ENCODE assay signal across 1 cellular context in genomic region chr16:81548901-81549546, GRCh38.
TF ChIP-seq lines count a peak whose summit lies in the region.

No MANE protein-coding gene starts in this region.

TF ChIP-seq in HepG2, 621 proteins besides CTCF, POLR2A, EP300 and RAD21 (continued from another document and continues in another):
- TF ChIP-seq ZBTB4 (CRISPR knock-in tag; IDR thresholded peaks at IDR 0.05; ENCODE audit: borderline replicate concordance) (peak; percentile 67; the same call in 1 of the 2 replicates), RAD51 (IDR thresholded peaks at IDR 0.05; ENCODE audit: borderline replicate concordance) (no peak), ZNF629 (CRISPR knock-in tag; conservative IDR thresholded peaks at IDR 0.05) (peak; percentile 82), ZNF549 (CRISPR knock-in tag; IDR thresholded peaks at IDR 0.05) (no peak), DMAP1 (CRISPR knock-in tag; IDR thresholded peaks at IDR 0.05) (peak; percentile 86; the same call in 1 of the 2 replicates), ZMYM2 (CRISPR knock-in tag; IDR thresholded peaks at IDR 0.05) (peak; percentile 48; the same call in 1 of the 2 replicates), MAZ (IDR thresholded peaks at IDR 0.05; ENCODE audit: borderline replicate concordance, low read depth, low read length) (peak; percentile 64; the same call in 1 of the 2 replicates), MAZ (CRISPR knock-in tag; IDR thresholded peaks at IDR 0.05; ENCODE audit: low read depth) (0 out of 2 replicates have a peak, but pooled peaks have one; percentile 31), PHF21A (CRISPR knock-in tag; IDR thresholded peaks at IDR 0.05) (peak; percentile 100), SMC3 (IDR thresholded peaks at IDR 0.05; ENCODE audit: low read length) (0 out of 2 replicates have a peak, but pooled peaks have one; percentile 22), ZNF484 (CRISPR knock-in tag; IDR thresholded peaks at IDR 0.05; ENCODE audit: borderline replicate concordance, low read depth) (no peak), ATF4 (CRISPR knock-in tag; IDR thresholded peaks at IDR 0.05) (peak in 1 of 2 experiments; percentile 86; a peak in 1 of 4 replicates), KIAA2018 (CRISPR knock-in tag; IDR thresholded peaks at IDR 0.05; ENCODE audit: borderline replicate concordance) (no peak), ZFX (CRISPR knock-in tag; IDR thresholded peaks at IDR 0.05; ENCODE audit: low read depth) (peak; percentile 60), RCOR2 (CRISPR knock-in tag; IDR thresholded peaks at IDR 0.05) (peak; percentile 47), POGZ (CRISPR knock-in tag; IDR thresholded peaks at IDR 0.05) (peak; percentile 69), ARNTL (CRISPR knock-in tag; IDR thresholded peaks at IDR 0.05) (peak; percentile 71; the same call in 1 of the 2 replicates), SAP130 (CRISPR knock-in tag; IDR thresholded peaks at IDR 0.05; ENCODE audit: low read depth) (peak; percentile 88; the same call in 1 of the 2 replicates), ZNF639 (CRISPR knock-in tag; conservative IDR thresholded peaks at IDR 0.05) (peak; percentile 36; the same call in 1 of the 2 replicates), SOX13 (IDR thresholded peaks at IDR 0.05) (no peak), SOX13 (CRISPR knock-in tag; conservative IDR thresholded peaks at IDR 0.05 in 1 of 2, IDR thresholded peaks at IDR 0.05 in 1 of 2) (peak in 1 of 2 experiments; percentile 74; a peak in 1 of 4 replicates), ZNF430 (CRISPR knock-in tag; IDR thresholded peaks at IDR 0.05) (peak; percentile 91; the same call in 1 of the 2 replicates), SOX6 (IDR thresholded peaks at IDR 0.05) (no peak), SOX6 (CRISPR knock-in tag; IDR thresholded peaks at IDR 0.05) (peak; percentile 89), ARID4A (CRISPR knock-in tag; IDR thresholded peaks at IDR 0.05; ENCODE audit: borderline replicate concordance) (peak; percentile 76; the same call in 1 of the 2 replicates), RARG (CRISPR knock-in tag; IDR thresholded peaks at IDR 0.05; ENCODE audit: low read depth) (no peak), PHB2 (IDR thresholded peaks at IDR 0.05; ENCODE audit: partially characterized antibody) (no peak), TOE1 (CRISPR knock-in tag; IDR thresholded peaks at IDR 0.05) (0 out of 2 replicates have a peak, but pooled peaks have one; percentile 67), KLF6 (CRISPR knock-in tag; IDR thresholded peaks at IDR 0.05) (peak; percentile 81; the same call in 1 of the 2 replicates), ZNF570 (CRISPR knock-in tag; IDR thresholded peaks at IDR 0.05; ENCODE audit: borderline replicate concordance) (no peak), AHDC1 (CRISPR knock-in tag; IDR thresholded peaks at IDR 0.05; ENCODE audit: borderline replicate concordance) (peak; percentile 88; the same call in 1 of the 2 replicates), MTA3 (CRISPR knock-in tag; IDR thresholded peaks at IDR 0.05) (no peak), MIER3 (CRISPR knock-in tag; IDR thresholded peaks at IDR 0.05; ENCODE audit: borderline replicate concordance) (peak; percentile 83), HNRNPK (IDR thresholded peaks at IDR 0.05; ENCODE audit: low read depth, low read length, poor library complexity, severe bottlenecking) (no peak), FOSL2 (CRISPR knock-in tag; IDR thresholded peaks at IDR 0.05) (peak; percentile 71)
